In the genomic region with DNA sequence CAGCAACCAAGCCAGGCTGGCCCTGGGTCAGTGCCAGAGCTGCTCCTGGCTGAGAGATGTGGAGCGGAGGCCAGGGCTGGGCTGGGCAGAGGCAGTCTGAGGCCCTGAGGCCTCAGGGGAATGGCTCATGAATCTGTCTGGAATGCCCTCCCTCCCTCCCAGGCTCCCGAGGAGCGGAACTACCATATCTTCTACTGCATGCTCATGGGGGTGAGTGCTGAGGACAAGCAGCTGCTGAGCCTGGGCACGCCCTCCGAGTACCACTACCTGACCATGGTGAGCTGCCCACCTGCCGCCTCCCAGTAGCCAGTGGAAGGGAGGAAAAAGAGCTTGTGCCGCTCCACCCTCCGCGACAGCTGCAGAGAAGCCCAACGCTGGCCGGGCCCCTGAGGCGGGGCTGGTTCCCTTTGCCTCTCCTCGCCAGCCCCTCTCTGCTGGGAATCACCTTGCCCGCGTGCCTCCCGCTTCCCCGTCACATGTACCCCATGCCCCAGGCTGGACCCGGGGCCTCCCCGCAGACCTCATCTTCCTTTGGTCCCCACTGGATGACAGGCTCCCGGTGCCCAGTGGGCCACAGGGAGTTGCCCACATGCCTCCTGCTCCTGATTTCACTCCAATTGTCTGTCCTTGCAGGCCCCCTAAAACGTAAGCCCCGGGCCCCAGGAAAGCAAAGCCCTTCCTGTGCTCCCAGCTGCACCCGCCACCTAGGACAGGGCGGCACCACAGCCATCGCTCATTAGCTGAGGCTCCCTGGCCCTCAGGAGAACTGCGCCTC, we compare ENCODE assay signal across 1 cellular context.
TF ChIP-seq lines count a peak whose summit lies in the region.

No MANE protein-coding gene starts in this region.

TF ChIP-seq in GM23338, 12 proteins besides CTCF, POLR2A, EP300 and RAD21 (continued from another document):
- TF ChIP-seq, protein P1, sequence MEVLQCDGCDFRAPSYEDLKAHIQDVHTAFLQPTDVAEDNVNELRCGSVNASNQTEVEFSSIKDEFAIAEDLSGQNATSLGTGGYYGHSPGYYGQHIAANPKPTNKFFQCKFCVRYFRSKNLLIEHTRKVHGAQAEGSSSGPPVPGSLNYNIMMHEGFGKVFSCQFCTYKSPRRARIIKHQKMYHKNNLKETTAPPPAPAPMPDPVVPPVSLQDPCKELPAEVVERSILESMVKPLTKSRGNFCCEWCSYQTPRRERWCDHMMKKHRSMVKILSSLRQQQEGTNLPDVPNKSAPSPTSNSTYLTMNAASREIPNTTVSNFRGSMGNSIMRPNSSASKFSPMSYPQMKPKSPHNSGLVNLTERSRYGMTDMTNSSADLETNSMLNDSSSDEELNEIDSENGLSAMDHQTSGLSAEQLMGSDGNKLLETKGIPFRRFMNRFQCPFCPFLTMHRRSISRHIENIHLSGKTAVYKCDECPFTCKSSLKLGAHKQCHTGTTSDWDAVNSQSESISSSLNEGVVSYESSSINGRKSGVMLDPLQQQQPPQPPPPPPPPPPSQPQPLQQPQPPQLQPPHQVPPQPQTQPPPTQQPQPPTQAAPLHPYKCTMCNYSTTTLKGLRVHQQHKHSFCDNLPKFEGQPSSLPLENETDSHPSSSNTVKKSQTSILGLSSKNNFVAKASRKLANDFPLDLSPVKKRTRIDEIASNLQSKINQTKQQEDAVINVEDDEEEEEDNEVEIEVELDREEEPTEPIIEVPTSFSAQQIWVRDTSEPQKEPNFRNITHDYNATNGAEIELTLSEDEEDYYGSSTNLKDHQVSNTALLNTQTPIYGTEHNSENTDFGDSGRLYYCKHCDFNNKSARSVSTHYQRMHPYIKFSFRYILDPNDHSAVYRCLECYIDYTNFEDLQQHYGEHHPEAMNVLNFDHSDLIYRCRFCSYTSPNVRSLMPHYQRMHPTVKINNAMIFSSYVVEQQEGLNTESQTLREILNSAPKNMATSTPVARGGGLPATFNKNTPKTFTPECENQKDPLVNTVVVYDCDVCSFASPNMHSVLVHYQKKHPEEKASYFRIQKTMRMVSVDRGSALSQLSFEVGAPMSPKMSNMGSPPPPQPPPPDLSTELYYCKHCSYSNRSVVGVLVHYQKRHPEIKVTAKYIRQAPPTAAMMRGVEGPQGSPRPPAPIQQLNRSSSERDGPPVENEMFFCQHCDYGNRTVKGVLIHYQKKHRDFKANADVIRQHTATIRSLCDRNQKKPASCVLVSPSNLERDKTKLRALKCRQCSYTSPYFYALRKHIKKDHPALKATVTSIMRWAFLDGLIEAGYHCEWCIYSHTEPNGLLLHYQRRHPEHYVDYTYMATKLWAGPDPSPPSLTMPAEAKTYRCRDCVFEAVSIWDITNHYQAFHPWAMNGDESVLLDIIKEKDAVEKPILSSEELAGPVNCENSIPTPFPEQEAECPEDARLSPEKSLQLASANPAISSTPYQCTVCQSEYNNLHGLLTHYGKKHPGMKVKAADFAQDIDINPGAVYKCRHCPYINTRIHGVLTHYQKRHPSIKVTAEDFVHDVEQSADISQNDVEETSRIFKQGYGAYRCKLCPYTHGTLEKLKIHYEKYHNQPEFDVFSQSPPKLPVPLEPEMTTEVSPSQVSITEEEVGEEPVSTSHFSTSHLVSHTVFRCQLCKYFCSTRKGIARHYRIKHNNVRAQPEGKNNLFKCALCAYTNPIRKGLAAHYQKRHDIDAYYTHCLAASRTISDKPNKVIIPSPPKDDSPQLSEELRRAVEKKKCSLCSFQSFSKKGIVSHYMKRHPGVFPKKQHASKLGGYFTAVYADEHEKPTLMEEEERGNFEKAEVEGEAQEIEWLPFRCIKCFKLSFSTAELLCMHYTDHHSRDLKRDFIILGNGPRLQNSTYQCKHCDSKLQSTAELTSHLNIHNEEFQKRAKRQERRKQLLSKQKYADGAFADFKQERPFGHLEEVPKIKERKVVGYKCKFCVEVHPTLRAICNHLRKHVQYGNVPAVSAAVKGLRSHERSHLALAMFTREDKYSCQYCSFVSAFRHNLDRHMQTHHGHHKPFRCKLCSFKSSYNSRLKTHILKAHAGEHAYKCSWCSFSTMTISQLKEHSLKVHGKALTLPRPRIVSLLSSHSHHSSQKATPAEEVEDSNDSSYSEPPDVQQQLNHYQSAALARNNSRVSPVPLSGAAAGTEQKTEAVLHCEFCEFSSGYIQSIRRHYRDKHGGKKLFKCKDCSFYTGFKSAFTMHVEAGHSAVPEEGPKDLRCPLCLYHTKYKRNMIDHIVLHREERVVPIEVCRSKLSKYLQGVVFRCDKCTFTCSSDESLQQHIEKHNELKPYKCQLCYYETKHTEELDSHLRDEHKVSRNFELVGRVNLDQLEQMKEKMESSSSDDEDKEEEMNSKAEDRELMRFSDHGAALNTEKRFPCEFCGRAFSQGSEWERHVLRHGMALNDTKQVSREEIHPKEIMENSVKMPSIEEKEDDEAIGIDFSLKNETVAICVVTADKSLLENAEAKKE (CRISPR knock-in tag; IDR thresholded peaks at IDR 0.05): no peak
- TF ChIP-seq CREB1 (CRISPR knock-in tag; IDR thresholded peaks at IDR 0.05; ENCODE audit: low read depth): no peak
- TF ChIP-seq, protein P2, sequence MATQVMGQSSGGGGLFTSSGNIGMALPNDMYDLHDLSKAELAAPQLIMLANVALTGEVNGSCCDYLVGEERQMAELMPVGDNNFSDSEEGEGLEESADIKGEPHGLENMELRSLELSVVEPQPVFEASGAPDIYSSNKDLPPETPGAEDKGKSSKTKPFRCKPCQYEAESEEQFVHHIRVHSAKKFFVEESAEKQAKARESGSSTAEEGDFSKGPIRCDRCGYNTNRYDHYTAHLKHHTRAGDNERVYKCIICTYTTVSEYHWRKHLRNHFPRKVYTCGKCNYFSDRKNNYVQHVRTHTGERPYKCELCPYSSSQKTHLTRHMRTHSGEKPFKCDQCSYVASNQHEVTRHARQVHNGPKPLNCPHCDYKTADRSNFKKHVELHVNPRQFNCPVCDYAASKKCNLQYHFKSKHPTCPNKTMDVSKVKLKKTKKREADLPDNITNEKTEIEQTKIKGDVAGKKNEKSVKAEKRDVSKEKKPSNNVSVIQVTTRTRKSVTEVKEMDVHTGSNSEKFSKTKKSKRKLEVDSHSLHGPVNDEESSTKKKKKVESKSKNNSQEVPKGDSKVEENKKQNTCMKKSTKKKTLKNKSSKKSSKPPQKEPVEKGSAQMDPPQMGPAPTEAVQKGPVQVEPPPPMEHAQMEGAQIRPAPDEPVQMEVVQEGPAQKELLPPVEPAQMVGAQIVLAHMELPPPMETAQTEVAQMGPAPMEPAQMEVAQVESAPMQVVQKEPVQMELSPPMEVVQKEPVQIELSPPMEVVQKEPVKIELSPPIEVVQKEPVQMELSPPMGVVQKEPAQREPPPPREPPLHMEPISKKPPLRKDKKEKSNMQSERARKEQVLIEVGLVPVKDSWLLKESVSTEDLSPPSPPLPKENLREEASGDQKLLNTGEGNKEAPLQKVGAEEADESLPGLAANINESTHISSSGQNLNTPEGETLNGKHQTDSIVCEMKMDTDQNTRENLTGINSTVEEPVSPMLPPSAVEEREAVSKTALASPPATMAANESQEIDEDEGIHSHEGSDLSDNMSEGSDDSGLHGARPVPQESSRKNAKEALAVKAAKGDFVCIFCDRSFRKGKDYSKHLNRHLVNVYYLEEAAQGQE (IDR thresholded peaks at IDR 0.05; ENCODE audit: unreplicated experiment): no peak
- TF ChIP-seq, protein P3, sequence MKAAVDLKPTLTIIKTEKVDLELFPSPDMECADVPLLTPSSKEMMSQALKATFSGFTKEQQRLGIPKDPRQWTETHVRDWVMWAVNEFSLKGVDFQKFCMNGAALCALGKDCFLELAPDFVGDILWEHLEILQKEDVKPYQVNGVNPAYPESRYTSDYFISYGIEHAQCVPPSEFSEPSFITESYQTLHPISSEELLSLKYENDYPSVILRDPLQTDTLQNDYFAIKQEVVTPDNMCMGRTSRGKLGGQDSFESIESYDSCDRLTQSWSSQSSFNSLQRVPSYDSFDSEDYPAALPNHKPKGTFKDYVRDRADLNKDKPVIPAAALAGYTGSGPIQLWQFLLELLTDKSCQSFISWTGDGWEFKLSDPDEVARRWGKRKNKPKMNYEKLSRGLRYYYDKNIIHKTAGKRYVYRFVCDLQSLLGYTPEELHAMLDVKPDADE (IDR thresholded peaks at IDR 0.05): no peak
- no peak for TF ChIP-seq EZH2phosphoT487 (IDR thresholded peaks at IDR 0.05; ENCODE audit: unreplicated experiment)
- no peak for TF ChIP-seq ZNF114 (CRISPR knock-in tag; IDR thresholded peaks at IDR 0.05)
- TF ChIP-seq STAT1 (IDR thresholded peaks at IDR 0.05; ENCODE audit: unreplicated experiment): no peak
- no peak for TF ChIP-seq JUNB (IDR thresholded peaks at IDR 0.05; ENCODE audit: unreplicated experiment)
